In the genomic region with DNA sequence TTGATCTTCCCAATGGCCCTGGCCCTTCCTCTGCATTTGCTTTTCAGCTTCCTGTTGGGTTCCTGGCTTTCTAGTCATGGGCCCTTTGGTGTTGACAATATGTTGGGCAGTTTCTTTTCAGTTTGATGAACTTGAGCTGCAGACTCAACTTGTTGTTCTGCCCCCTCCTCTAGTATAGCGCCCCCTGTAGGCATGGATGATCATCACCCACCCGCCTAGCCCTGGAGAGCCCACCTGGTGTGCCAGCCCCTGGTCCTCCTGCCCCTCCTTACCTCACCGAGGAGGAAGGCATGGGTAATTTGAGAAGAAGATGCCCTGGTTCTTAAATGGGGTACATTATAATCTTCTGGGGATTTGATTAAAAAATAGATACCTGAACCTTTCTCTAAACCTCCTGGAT, we compare ENCODE assay signal across 17 cellular contexts.
A peak's percentile ranks its signal among the peaks of the same experiment; 100 is the strongest.
DNase-seq lines count a peak whose midpoint lies in the region; ATAC-seq, FAIRE-seq and TF ChIP-seq lines count a peak whose summit lies in the region.
"Had no signal": no experiment of that assay in that cellular context is flagged by ENCODE, and none has a peak within 500 bp of the region (broad histone marks: within the 10 kb centered on the region; RNA-seq: fewer than 3 reads in every experiment).

No MANE protein-coding gene starts in this region.

- TF ChIP-seq RAD21 in H1 (IDR thresholded peaks at IDR 0.05 in 1 of 2, conservative IDR thresholded peaks at IDR 0.05 in 1 of 2; ENCODE audit: low read depth in 2 of 2, low read length in 2 of 2): no peak

- H3K27ac Mint-ChIP-seq in MCF 10A (ENCODE audit: low read depth, unreplicated experiment): no peak overlapping the region
- H3K27ac Mint-ChIP-seq: CD14-positive monocyte, IgD-negative memory B cell had no signal

- H2BK5ac ChIP-seq in H1 (ENCODE audit: low read depth, low read length): no peak overlapping the region

- H4K91ac ChIP-seq in H1 (replicated peaks; ENCODE audit: insufficient read length, low read length): no peak overlapping the region

- H3K9ac ChIP-seq in H1 (replicated peaks in 1 of 4; ENCODE audit: extremely low read depth in 1 of 4, low read depth in 3 of 4, low read length in 3 of 4): no peak overlapping the region

- no peaks in the 10 kb centered on the region for H3K9me3 Mint-ChIP-seq in MCF 10A (ENCODE audit: unreplicated experiment)

- no peak overlapping the region for H2BK120ac ChIP-seq in H1 (replicated peaks; ENCODE audit: low read depth, low read length)

- H3K56ac ChIP-seq in H1 (replicated peaks; ENCODE audit: insufficient read length, low read depth, low read length): no peak overlapping the region

- H3K36me3 Mint-ChIP-seq in MCF 10A (ENCODE audit: insufficient read depth, unreplicated experiment): no peaks in the 10 kb centered on the region
- H3K36me3 Mint-ChIP-seq: CD14-positive monocyte, IgD-negative memory B cell had no signal

- no peak overlapping the region for H2AFZ ChIP-seq in H1 (ENCODE audit: low read length)

- peak; percentile 7 for TF ChIP-seq CTCF in MCF 10A (IDR thresholded peaks at IDR 0.05; ENCODE audit: unreplicated experiment)
- no peak for TF ChIP-seq CTCF in breast epithelium (IDR thresholded peaks at IDR 0.05)
- peak; percentile 46 for TF ChIP-seq CTCF in NB4 (IDR thresholded peaks at IDR 0.05; ENCODE audit: low read depth, low read length)
- TF ChIP-seq CTCF in H1 (IDR thresholded peaks at IDR 0.05; ENCODE audit: control extremely low read depth in 1 of 3, insufficient read depth in 1 of 3, low read depth in 1 of 3, low read length in 3 of 3): peak in 2 of 3 experiments; percentile 23 to 47; a peak in 2 of 4 replicates

- H3K4me3 ChIP-seq in breast epithelium: no peak overlapping the region
- H3K4me3 ChIP-seq in NB4 (ENCODE audit: low read depth, low read length): no peak overlapping the region
- no peak overlapping the region for H3K4me3 ChIP-seq in H1 (ENCODE audit: extremely low read depth in 1 of 4, insufficient read depth in 2 of 4, low read depth in 3 of 4, low read length in 4 of 4)
- H3K4me3 ChIP-seq: HAP-1 had no signal

- no peaks in the 10 kb centered on the region for H3K4me1 Mint-ChIP-seq in MCF 10A (ENCODE audit: insufficient read depth, unreplicated experiment)
- H3K4me1 Mint-ChIP-seq: CD14-positive monocyte, IgD-negative memory B cell had no signal

- H4K20me1 ChIP-seq in H1 (replicated peaks in 1 of 2; ENCODE audit: control insufficient read depth in 1 of 2, insufficient read depth in 2 of 2, low read length in 2 of 2): no peaks in the 10 kb centered on the region

- no peak for TF ChIP-seq EP300 in H1 (IDR thresholded peaks at IDR 0.05; ENCODE audit: borderline replicate concordance in 1 of 2, low read depth in 2 of 2, low read length in 2 of 2)

- TF ChIP-seq POLR2A in breast epithelium (IDR thresholded peaks at IDR 0.05): no peak
- TF ChIP-seq POLR2A in NB4 (IDR thresholded peaks at IDR 0.05; ENCODE audit: extremely low read depth, insufficient read length): no peak
- TF ChIP-seq POLR2A in H1 (IDR thresholded peaks at IDR 0.05; ENCODE audit: control extremely low read depth in 1 of 2, low read depth in 2 of 2, low read length in 2 of 2): no peak

- H3K4me2 ChIP-seq in H1 (ENCODE audit: insufficient read depth in 1 of 2, low read depth in 2 of 2, low read length in 2 of 2): no peak overlapping the region

- no TSS peak for BruUV-seq in MCF 10A (replicated peaks; lab: Mats Ljungman, UMichigan)

- H3K9me3 ChIP-seq in breast epithelium (no peaks in the 10 kb centered on the region), H1 (ENCODE audit: insufficient read depth in 2 of 2, low read depth in 1 of 2, low read length in 1 of 2) (no peaks in the 10 kb centered on the region)
- H3K9me3 ChIP-seq: Caco-2, HAP-1 had no signal

- H2BK20ac ChIP-seq in H1 (ENCODE audit: low read length): no peak overlapping the region

- H4K8ac ChIP-seq in H1 (ENCODE audit: extremely low read depth, insufficient read depth, low read length): no peak overlapping the region

- H3K23me2 ChIP-seq in H1 (ENCODE audit: low read depth, low read length): no peaks in the 10 kb centered on the region

- no peak overlapping the region for H4K5ac ChIP-seq in H1 (ENCODE audit: insufficient read length, low read depth, low read length)

- H3K4me1 ChIP-seq in breast epithelium (no peaks in the 10 kb centered on the region), H1 (replicated peaks in 1 of 4; ENCODE audit: control insufficient read depth in 3 of 4, insufficient read depth in 4 of 4, low read length in 3 of 4) (no peaks in the 10 kb centered on the region)
- H3K4me1 ChIP-seq: Caco-2, HAP-1 had no signal

- ATAC-seq in HG02763 (IDR thresholded peaks at IDR 0.05; ENCODE audit: unreplicated experiment) (no peak), Right ventricle myocardium inferior (no peak)

- no peak overlapping the region for H2AK5ac ChIP-seq in H1 (ENCODE audit: low read depth, low read length)

- no peaks in the 10 kb centered on the region for H3K27me3 Mint-ChIP-seq in MCF 10A (ENCODE audit: insufficient read depth, unreplicated experiment)

- H3K27me3 ChIP-seq in breast epithelium: peaks cover 0 to 6% of the 10 kb centered on the region in 2 donors
- no peaks in the 10 kb centered on the region for H3K27me3 ChIP-seq in H1 (replicated peaks in 1 of 4; ENCODE audit: control insufficient read depth in 3 of 4, extremely low read depth in 1 of 4, insufficient read depth in 3 of 4, low read length in 3 of 4)

- H3K23ac ChIP-seq in H1 (ENCODE audit: insufficient read length): no peak overlapping the region

- H3K79me1 ChIP-seq in H1 (ENCODE audit: low read depth, low read length): no peaks in the 10 kb centered on the region

- WGBS in H1 (ENCODE audit: extremely low coverage in 1 of 2, insufficient coverage in 1 of 2, insufficient read length in 1 of 2, insufficient replicate concordance in 2 of 2, low coverage in 1 of 2, low lambda C conversion rate in 2 of 2, missing lambda C conversion rate in 1 of 2), 2 experiments: 81% methylated on average over 3 of the region's 3 CpGs; no CpG with 5 or more reads in 1 of the 2 experiments

- no peak overlapping the region for H3K18ac ChIP-seq in H1 (ENCODE audit: extremely low read depth, low read length)

- FAIRE-seq in H1 (lab: Jason Lieb, UNC): no peak
- FAIRE-seq: A204.1 had no signal

- CTCF ChIA-PET in MCF 10A (lab: Yijun Ruan, JAX): interaction anchor here (0.7 to 0.9 kb wide), 2 partner anchors 74 to 97 kb away, joined by 3 read pairs; no protein-coding TSS in a partner anchor
- CTCF ChIA-PET in H1 (lab: Charles Lee; ENCODE audit: partially characterized antibody): interaction anchor here (0.7 to 2.5 kb wide), 15 partner anchors 9 to 178 kb away, joined by 3 to 11 read pairs (median 3); no protein-coding TSS in a partner anchor

- no peak overlapping the region for H3K4ac ChIP-seq in H1 (replicated peaks; ENCODE audit: insufficient read length, low read depth, low read length)

- no peak overlapping the region for H3K4me3 Mint-ChIP-seq in MCF 10A (ENCODE audit: unreplicated experiment)
- H3K4me3 Mint-ChIP-seq: CD14-positive monocyte, IgD-negative memory B cell had no signal

- no peak overlapping the region for H2BK15ac ChIP-seq in H1 (ENCODE audit: low read length)

- H2BK12ac ChIP-seq in H1 (ENCODE audit: low read depth, low read length): no peak overlapping the region

- H3K27ac ChIP-seq in breast epithelium (no peak overlapping the region), H1 (ENCODE audit: low read depth, low read length) (no peak overlapping the region)

- intact Hi-C loops in MCF 10A (cut with micrococcal nuclease) (no loop called here), breast epithelium (cut with DNase I; ENCODE audit: low total_unique reads) (no loop called here), Right ventricle myocardium inferior (cut with DNase I) (no loop called here)

- no peaks in the 10 kb centered on the region for H3K79me2 ChIP-seq in H1 (ENCODE audit: control insufficient read depth in 1 of 2, insufficient read depth in 2 of 2, low read length in 2 of 2)

- H3K36me3 ChIP-seq in breast epithelium: no peaks in the 10 kb centered on the region
- no peaks in the 10 kb centered on the region for H3K36me3 ChIP-seq in H1 (ENCODE audit: control insufficient read depth in 2 of 4, insufficient read depth in 4 of 4, low read length in 3 of 4)
- H3K36me3 ChIP-seq: HAP-1 had no signal

- DNase-seq in MCF 10A (ENCODE audit: unreplicated experiment) (no peak), breast epithelium (ENCODE audit: low spot score in 2 of 2) (no peak), NB4 (ENCODE audit: low read depth) (no peak), H1 (ENCODE audit: low read depth in 1 of 2, low spot score in 2 of 2) (no peak), Right ventricle myocardium inferior (ENCODE audit: missing footprints) (no peak), ecto neural progenitor cell (ENCODE audit: low spot score) (no peak), SIG-M5 treated with dmso at 0.1 percent for 504 hours (lab: John Stamatoyannopoulos, UW; ENCODE audit: unreplicated experiment) (no peak)
- DNase-seq: Caco-2, NCI-H1092 treated with DMSO at 0.1 percent for 48 hours, NCI-H1694, NCI-H345, NCI-H748 treated with DMSO at 0.1 percent for 48 hours had no signal

- POLR2A ChIA-PET in MCF 10A (lab: Yijun Ruan, JAX) (no interaction called here), H1 (lab: Charles Lee; ENCODE audit: partially characterized antibody) (no interaction called here)

- H3K14ac ChIP-seq in H1 (ENCODE audit: insufficient read length): no peak overlapping the region

TF ChIP-seq in H1, 55 proteins besides CTCF, POLR2A, EP300 and RAD21:
- TF ChIP-seq CTBP2 (IDR thresholded peaks at IDR 0.05; ENCODE audit: borderline replicate concordance, insufficient read depth, insufficient read length, low read length): no peak
- TF ChIP-seq GTF2F1 (IDR thresholded peaks at IDR 0.05; ENCODE audit: borderline replicate concordance, low read depth, low read length): no peak
- no peak for TF ChIP-seq RBBP5 (IDR thresholded peaks at IDR 0.05; ENCODE audit: borderline replicate concordance, low read depth, low read length)
- TF ChIP-seq, protein P1, sequence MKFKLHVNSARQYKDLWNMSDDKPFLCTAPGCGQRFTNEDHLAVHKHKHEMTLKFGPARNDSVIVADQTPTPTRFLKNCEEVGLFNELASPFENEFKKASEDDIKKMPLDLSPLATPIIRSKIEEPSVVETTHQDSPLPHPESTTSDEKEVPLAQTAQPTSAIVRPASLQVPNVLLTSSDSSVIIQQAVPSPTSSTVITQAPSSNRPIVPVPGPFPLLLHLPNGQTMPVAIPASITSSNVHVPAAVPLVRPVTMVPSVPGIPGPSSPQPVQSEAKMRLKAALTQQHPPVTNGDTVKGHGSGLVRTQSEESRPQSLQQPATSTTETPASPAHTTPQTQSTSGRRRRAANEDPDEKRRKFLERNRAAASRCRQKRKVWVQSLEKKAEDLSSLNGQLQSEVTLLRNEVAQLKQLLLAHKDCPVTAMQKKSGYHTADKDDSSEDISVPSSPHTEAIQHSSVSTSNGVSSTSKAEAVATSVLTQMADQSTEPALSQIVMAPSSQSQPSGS (IDR thresholded peaks at IDR 0.05; ENCODE audit: low read length): no peak
- TF ChIP-seq, protein P2, sequence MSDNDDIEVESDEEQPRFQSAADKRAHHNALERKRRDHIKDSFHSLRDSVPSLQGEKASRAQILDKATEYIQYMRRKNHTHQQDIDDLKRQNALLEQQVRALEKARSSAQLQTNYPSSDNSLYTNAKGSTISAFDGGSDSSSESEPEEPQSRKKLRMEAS (IDR thresholded peaks at IDR 0.05): no peak
TF ChIP-seq in H1: peak in this region for 0.

Comparison
In these comparisons a context has a peak if more than half of its experiments do, and no peak if none do; other contexts are left out.
1. CTCF ChIP-seq: peak in MCF 10A (single experiment), NB4 (single experiment) and H1 (2 of 3); none in breast epithelium (0 of 3).